Comparison of ENCODE assay signal across 7 cellular contexts in genomic region chr19:20038358-20039202, GRCh38. TPM values are rescaled to one million over a fixed set of nuclear protein-coding genes. Genes with fewer than 3 reads are reported as not detected.
A peak's percentile ranks its signal among the peaks of the same experiment; 100 is the strongest.
DNase-seq lines count a peak whose midpoint lies in the region; ATAC-seq and TF ChIP-seq lines count a peak whose summit lies in the region.

No MANE protein-coding gene starts in this region.

- no peaks in the 10 kb centered on the region for H3K4me1 ChIP-seq in cardiac muscle cell (ENCODE audit: low read depth)
- no peaks in the 10 kb centered on the region for H3K4me1 ChIP-seq in psoas muscle

- H3K27me3 ChIP-seq in WERI-Rb-1 (ENCODE audit: insufficient read depth, low read depth, severe bottlenecking) (no peaks in the 10 kb centered on the region), cardiac muscle cell (no peaks in the 10 kb centered on the region), psoas muscle (ENCODE audit: insufficient read depth in 3 of 3, low read length in 2 of 3) (peaks cover 0 to 3% (median 0%) of the 10 kb centered on the region in 3 donors)

- no peak for DNase-seq in WERI-Rb-1
- no peak for DNase-seq in cardiac muscle cell (ENCODE audit: low read depth in 1 of 2, low spot score in 1 of 2)
- DNase-seq in psoas muscle: no peak
- DNase-seq in C1 segment of cervical spinal cord (lab: John Stamatoyannopoulos, UW): no peak
- no peak for DNase-seq in HT-29 (ENCODE audit: low spot score)

- H3K36me3 ChIP-seq in WERI-Rb-1 (peaks cover 19% of the 10 kb centered on the region), cardiac muscle cell (no peaks in the 10 kb centered on the region), psoas muscle (ENCODE audit: insufficient read depth in 1 of 2, low read depth in 1 of 2) (no peaks in the 10 kb centered on the region)

- 0 to 1% (median 1%) methylated on average over 26 of the region's 26 CpGs for WGBS in psoas muscle, 3 donors

- H3K27ac ChIP-seq in WERI-Rb-1 (peak overlapping the region; percentile 84), cardiac muscle cell (peak overlapping the region; percentile 88), psoas muscle (peak overlapping the region; percentile 54)

- ATAC-seq in HG02678 (IDR thresholded peaks at IDR 0.05; ENCODE audit: unreplicated experiment): peak; percentile 21
- peak in 1 of 4 donors; percentile 40 for ATAC-seq in psoas muscle
- no peak for ATAC-seq in HG03108 (IDR thresholded peaks at IDR 0.05; ENCODE audit: unreplicated experiment)

- H3K4me3 ChIP-seq in WERI-Rb-1 (ENCODE audit: low read depth, low read length): peak overlapping the region; percentile 85
- H3K4me3 ChIP-seq in cardiac muscle cell: peak overlapping the region; percentile 91
- H3K4me3 ChIP-seq in psoas muscle: peak overlapping the region; percentile 78

- H3K9me3 ChIP-seq in WERI-Rb-1 (ENCODE audit: severe bottlenecking) (peaks cover 6% of the 10 kb centered on the region), cardiac muscle cell (ENCODE audit: low read depth) (no peaks in the 10 kb centered on the region), psoas muscle (no peaks in the 10 kb centered on the region)

- no peak for TF ChIP-seq CTCF in WERI-Rb-1 (IDR thresholded peaks at IDR 0.05; ENCODE audit: low read depth, low read length)
- TF ChIP-seq CTCF in cardiac muscle cell (IDR thresholded peaks at IDR 0.05; ENCODE audit: low read depth, low read length): no peak
- TF ChIP-seq CTCF in psoas muscle (IDR thresholded peaks at IDR 0.05): no peak

- intact Hi-C loops in psoas muscle (cut with DNase I): no loop called here

RNA-seq across cellular contexts. Expression of gene ZNF682, which starts 0.7 kb away (rescaled TPM):
- total RNA-seq in cardiac muscle cell (9.1 and 11.9 TPM in 2 replicates), psoas muscle (1 to 10 TPM in 1 of 4 donors, under 1 TPM in 3; 0.20 to 1.2 (median 0.77) TPM)
- polyA plus RNA-seq in cardiac muscle cell (16.8 and 18.3 TPM in 2 replicates), psoas muscle (1 to 10 TPM in 1 of 3 donors, under 1 TPM in 2; 0.08 to 1.9 (median 0.78) TPM)
- not detected in 2 replicates for total RNA-seq in HT-29 (2014; rRNA removed; shearing (Covaris generic))

RNA-seq across cellular contexts. Expression of gene ZNF90, which starts 39.2 kb away (rescaled TPM):
- total RNA-seq in cardiac muscle cell (6.8 and 11.1 TPM in 2 replicates), psoas muscle (under 1 TPM in 3 of 4 donors, not detected in 1; 0.10 to 0.29 (median 0.24) TPM)
- polyA plus RNA-seq in cardiac muscle cell (7.6 and 8.1 TPM in 2 replicates), psoas muscle (under 1 TPM; 0.13 to 0.45 (median 0.27) TPM)
- not detected in 2 replicates for total RNA-seq in HT-29 (2014; rRNA removed; shearing (Covaris generic))
